1 cellular context compared by ENCODE assay signal in the genomic region with DNA sequence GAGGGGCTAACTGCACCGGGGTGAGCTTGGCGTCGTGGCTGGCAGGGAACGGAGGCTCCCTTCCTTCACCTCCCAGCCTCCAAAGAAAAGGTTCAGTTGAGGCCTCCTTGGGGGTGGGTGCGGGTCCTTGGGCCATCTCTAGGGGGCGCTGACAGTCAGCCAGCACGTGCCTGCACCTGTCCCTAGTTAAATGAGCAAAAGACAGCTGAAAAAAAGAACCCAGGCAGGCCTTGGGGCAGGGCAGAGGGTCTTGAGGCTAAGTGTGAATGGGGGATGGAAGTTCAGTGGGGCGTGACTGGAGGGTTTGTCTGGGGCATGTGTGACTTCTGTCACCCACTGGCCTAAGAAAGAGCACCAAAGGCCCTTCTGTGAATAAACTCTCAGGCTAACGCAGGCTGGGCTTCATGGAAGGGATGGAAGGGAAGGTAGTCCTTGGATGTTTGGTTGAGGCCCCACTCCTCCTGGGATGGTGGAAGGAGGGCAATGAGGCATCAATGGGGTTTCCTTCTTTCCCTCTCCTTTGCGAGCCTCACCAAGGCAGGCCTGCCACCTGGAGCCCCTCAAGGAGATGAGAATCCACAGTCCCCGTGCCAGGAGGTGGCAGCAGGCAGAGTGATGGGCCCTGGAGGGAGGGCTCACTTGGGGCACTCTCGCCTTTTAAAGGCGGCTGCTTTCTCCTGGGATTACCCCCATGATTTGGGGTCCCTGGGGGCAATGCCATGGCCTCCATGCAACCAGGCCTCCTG.
TF ChIP-seq lines count a peak whose summit lies in the region.

No MANE protein-coding gene starts in this region.

TF ChIP-seq in K562, 482 proteins besides CTCF, POLR2A, EP300 and RAD21 (continued from another document and continues in another):
- no peak for TF ChIP-seq SP2 (IDR thresholded peaks at IDR 0.05; ENCODE audit: extremely low read depth, low read depth, low read length, poor library complexity, severe bottlenecking)
- TF ChIP-seq, protein P1, sequence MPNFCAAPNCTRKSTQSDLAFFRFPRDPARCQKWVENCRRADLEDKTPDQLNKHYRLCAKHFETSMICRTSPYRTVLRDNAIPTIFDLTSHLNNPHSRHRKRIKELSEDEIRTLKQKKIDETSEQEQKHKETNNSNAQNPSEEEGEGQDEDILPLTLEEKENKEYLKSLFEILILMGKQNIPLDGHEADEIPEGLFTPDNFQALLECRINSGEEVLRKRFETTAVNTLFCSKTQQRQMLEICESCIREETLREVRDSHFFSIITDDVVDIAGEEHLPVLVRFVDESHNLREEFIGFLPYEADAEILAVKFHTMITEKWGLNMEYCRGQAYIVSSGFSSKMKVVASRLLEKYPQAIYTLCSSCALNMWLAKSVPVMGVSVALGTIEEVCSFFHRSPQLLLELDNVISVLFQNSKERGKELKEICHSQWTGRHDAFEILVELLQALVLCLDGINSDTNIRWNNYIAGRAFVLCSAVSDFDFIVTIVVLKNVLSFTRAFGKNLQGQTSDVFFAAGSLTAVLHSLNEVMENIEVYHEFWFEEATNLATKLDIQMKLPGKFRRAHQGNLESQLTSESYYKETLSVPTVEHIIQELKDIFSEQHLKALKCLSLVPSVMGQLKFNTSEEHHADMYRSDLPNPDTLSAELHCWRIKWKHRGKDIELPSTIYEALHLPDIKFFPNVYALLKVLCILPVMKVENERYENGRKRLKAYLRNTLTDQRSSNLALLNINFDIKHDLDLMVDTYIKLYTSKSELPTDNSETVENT (CRISPR knock-in tag; IDR thresholded peaks at IDR 0.05): no peak
- TF ChIP-seq, protein P2, sequence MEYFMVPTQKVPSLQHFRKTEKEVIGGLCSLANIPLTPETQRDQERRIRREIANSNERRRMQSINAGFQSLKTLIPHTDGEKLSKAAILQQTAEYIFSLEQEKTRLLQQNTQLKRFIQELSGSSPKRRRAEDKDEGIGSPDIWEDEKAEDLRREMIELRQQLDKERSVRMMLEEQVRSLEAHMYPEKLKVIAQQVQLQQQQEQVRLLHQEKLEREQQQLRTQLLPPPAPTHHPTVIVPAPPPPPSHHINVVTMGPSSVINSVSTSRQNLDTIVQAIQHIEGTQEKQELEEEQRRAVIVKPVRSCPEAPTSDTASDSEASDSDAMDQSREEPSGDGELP (CRISPR knock-in tag; IDR thresholded peaks at IDR 0.05; ENCODE audit: borderline replicate concordance): peak; percentile 65; the same call in 1 of the 2 replicates
- TF ChIP-seq ZNF133 (CRISPR knock-in tag; IDR thresholded peaks at IDR 0.05): no peak
- TF ChIP-seq, protein P3, sequence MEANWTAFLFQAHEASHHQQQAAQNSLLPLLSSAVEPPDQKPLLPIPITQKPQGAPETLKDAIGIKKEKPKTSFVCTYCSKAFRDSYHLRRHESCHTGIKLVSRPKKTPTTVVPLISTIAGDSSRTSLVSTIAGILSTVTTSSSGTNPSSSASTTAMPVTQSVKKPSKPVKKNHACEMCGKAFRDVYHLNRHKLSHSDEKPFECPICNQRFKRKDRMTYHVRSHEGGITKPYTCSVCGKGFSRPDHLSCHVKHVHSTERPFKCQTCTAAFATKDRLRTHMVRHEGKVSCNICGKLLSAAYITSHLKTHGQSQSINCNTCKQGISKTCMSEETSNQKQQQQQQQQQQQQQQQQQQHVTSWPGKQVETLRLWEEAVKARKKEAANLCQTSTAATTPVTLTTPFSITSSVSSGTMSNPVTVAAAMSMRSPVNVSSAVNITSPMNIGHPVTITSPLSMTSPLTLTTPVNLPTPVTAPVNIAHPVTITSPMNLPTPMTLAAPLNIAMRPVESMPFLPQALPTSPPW (CRISPR knock-in tag; IDR thresholded peaks at IDR 0.05): 0 out of 2 replicates have a peak, but pooled peaks have one; percentile 22
- TF ChIP-seq, protein P4, sequence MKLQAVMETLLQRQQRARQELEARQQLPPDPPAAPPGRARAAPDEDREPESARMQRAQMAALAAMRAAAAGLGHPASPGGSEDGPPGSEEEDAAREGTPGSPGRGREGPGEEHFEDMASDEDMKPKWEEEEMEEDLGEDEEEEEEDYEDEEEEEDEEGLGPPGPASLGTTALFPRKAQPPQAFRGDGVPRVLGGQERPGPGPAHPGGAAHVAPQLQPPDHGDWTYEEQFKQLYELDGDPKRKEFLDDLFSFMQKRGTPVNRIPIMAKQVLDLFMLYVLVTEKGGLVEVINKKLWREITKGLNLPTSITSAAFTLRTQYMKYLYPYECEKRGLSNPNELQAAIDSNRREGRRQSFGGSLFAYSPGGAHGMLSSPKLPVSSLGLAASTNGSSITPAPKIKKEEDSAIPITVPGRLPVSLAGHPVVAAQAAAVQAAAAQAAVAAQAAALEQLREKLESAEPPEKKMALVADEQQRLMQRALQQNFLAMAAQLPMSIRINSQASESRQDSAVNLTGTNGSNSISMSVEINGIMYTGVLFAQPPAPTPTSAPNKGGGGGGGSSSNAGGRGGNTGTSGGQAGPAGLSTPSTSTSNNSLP (IDR thresholded peaks at IDR 0.05; ENCODE audit: borderline replicate concordance, low read depth, low read length): no peak
- no peak for TF ChIP-seq TGIF2 (CRISPR knock-in tag; IDR thresholded peaks at IDR 0.05)
- TF ChIP-seq EGR1 (conservative IDR thresholded peaks at IDR 0.05): no peak; the same call in 1 of the 2 replicates
- no peak for TF ChIP-seq HMGN3 (IDR thresholded peaks at IDR 0.05; ENCODE audit: borderline replicate concordance, extremely low read depth, insufficient read length, low read depth, low read length)
- no peak for TF ChIP-seq ZNF217 (CRISPR knock-in tag; IDR thresholded peaks at IDR 0.05)
- TF ChIP-seq, protein P5, sequence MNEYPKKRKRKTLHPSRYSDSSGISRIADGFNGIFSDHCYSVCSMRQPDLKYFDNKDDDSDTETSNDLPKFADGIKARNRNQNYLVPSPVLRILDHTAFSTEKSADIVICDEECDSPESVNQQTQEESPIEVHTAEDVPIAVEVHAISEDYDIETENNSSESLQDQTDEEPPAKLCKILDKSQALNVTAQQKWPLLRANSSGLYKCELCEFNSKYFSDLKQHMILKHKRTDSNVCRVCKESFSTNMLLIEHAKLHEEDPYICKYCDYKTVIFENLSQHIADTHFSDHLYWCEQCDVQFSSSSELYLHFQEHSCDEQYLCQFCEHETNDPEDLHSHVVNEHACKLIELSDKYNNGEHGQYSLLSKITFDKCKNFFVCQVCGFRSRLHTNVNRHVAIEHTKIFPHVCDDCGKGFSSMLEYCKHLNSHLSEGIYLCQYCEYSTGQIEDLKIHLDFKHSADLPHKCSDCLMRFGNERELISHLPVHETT (CRISPR knock-in tag; conservative IDR thresholded peaks at IDR 0.05 in 1 of 2, IDR thresholded peaks at IDR 0.05 in 1 of 2): no peak
- peak; percentile 38; the same call in 1 of the 2 replicates for TF ChIP-seq CTBP1 (IDR thresholded peaks at IDR 0.05; ENCODE audit: borderline replicate concordance)
- no peak for TF ChIP-seq HDAC2 (IDR thresholded peaks at IDR 0.05)
- TF ChIP-seq, protein P6, sequence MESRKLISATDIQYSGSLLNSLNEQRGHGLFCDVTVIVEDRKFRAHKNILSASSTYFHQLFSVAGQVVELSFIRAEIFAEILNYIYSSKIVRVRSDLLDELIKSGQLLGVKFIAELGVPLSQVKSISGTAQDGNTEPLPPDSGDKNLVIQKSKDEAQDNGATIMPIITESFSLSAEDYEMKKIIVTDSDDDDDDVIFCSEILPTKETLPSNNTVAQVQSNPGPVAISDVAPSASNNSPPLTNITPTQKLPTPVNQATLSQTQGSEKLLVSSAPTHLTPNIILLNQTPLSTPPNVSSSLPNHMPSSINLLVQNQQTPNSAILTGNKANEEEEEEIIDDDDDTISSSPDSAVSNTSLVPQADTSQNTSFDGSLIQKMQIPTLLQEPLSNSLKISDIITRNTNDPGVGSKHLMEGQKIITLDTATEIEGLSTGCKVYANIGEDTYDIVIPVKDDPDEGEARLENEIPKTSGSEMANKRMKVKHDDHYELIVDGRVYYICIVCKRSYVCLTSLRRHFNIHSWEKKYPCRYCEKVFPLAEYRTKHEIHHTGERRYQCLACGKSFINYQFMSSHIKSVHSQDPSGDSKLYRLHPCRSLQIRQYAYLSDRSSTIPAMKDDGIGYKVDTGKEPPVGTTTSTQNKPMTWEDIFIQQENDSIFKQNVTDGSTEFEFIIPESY (CRISPR knock-in tag; IDR thresholded peaks at IDR 0.05): no peak
- TF ChIP-seq MCM3 (IDR thresholded peaks at IDR 0.05): no peak
- TF ChIP-seq YY1 (IDR thresholded peaks at IDR 0.05; ENCODE audit: borderline replicate concordance in 1 of 3, control insufficient read depth in 1 of 3, extremely low read depth in 1 of 3, insufficient read depth in 3 of 3, insufficient read length in 1 of 3, insufficient replicate concordance in 2 of 3, low read depth in 1 of 3, low read length in 2 of 3): no peak
- TF ChIP-seq SRSF3 (IDR thresholded peaks at IDR 0.05; ENCODE audit: insufficient read depth, low read length): no peak
- TF ChIP-seq SPI1 (IDR thresholded peaks at IDR 0.05; ENCODE audit: borderline replicate concordance, low read depth, low read length): no peak
- TF ChIP-seq CBFA2T2 (conservative IDR thresholded peaks at IDR 0.05): no peak
- no peak for TF ChIP-seq IRF2 (CRISPR knock-in tag; IDR thresholded peaks at IDR 0.05)
- no peak for TF ChIP-seq SRSF9 (IDR thresholded peaks at IDR 0.05; ENCODE audit: borderline replicate concordance, low read depth, low read length)
- no peak for TF ChIP-seq BACH1 (tag; IDR thresholded peaks at IDR 0.05)
- TF ChIP-seq MAZ (CRISPR knock-in tag; conservative IDR thresholded peaks at IDR 0.05 in 1 of 2, IDR thresholded peaks at IDR 0.05 in 1 of 2): peak in 1 of 2 experiments; percentile 57; a peak in 2 of 4 replicates
- no peak for TF ChIP-seq HDGF (IDR thresholded peaks at IDR 0.05)
- TF ChIP-seq KAT2B (IDR thresholded peaks at IDR 0.05; ENCODE audit: low read depth, low read length): no peak
- no peak for TF ChIP-seq RBFOX2 (IDR thresholded peaks at IDR 0.05; ENCODE audit: low read depth, low read length)
- TF ChIP-seq TAF9B (IDR thresholded peaks at IDR 0.05; ENCODE audit: partially characterized antibody): no peak
- TF ChIP-seq, protein P7, sequence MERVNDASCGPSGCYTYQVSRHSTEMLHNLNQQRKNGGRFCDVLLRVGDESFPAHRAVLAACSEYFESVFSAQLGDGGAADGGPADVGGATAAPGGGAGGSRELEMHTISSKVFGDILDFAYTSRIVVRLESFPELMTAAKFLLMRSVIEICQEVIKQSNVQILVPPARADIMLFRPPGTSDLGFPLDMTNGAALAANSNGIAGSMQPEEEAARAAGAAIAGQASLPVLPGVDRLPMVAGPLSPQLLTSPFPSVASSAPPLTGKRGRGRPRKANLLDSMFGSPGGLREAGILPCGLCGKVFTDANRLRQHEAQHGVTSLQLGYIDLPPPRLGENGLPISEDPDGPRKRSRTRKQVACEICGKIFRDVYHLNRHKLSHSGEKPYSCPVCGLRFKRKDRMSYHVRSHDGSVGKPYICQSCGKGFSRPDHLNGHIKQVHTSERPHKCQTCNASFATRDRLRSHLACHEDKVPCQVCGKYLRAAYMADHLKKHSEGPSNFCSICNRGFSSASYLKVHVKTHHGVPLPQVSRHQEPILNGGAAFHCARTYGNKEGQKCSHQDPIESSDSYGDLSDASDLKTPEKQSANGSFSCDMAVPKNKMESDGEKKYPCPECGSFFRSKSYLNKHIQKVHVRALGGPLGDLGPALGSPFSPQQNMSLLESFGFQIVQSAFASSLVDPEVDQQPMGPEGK (CRISPR knock-in tag; IDR thresholded peaks at IDR 0.05; ENCODE audit: borderline replicate concordance): no peak; the same call in 1 of the 2 replicates
- TF ChIP-seq JUN (IDR thresholded peaks at IDR 0.05; ENCODE audit: borderline replicate concordance, low read depth, low read length): no peak
- TF ChIP-seq JUN (CRISPR knock-in tag; IDR thresholded peaks at IDR 0.05; ENCODE audit: borderline replicate concordance): no peak
- TF ChIP-seq, protein P8, sequence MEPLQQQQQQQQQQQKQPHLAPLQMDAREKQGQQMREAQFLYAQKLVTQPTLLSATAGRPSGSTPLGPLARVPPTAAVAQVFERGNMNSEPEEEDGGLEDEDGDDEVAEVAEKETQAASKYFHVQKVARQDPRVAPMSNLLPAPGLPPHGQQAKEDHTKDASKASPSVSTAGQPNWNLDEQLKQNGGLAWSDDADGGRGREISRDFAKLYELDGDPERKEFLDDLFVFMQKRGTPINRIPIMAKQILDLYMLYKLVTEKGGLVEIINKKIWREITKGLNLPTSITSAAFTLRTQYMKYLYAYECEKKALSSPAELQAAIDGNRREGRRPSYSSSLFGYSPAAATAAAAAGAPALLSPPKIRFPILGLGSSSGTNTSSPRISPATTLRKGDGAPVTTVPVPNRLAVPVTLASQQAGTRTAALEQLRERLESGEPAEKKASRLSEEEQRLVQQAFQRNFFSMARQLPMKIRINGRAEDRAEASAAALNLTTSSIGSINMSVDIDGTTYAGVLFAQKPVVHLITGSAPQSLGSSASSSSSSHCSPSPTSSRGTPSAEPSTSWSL (CRISPR knock-in tag; IDR thresholded peaks at IDR 0.05; ENCODE audit: borderline replicate concordance): no peak
- TF ChIP-seq RBM14 (IDR thresholded peaks at IDR 0.05; ENCODE audit: borderline replicate concordance, insufficient read depth, low read depth, low read length): no peak
- TF ChIP-seq RFX1 (IDR thresholded peaks at IDR 0.05): no peak
- no peak for TF ChIP-seq SAFB2 (IDR thresholded peaks at IDR 0.05; ENCODE audit: borderline replicate concordance, low read depth, low read length, severe bottlenecking)
- no peak for TF ChIP-seq DIDO1 (tag; IDR thresholded peaks at IDR 0.05; ENCODE audit: low read depth)
- no peak for TF ChIP-seq HDAC6 (IDR thresholded peaks at IDR 0.05; ENCODE audit: low read depth, low read length)
- TF ChIP-seq, protein P9, sequence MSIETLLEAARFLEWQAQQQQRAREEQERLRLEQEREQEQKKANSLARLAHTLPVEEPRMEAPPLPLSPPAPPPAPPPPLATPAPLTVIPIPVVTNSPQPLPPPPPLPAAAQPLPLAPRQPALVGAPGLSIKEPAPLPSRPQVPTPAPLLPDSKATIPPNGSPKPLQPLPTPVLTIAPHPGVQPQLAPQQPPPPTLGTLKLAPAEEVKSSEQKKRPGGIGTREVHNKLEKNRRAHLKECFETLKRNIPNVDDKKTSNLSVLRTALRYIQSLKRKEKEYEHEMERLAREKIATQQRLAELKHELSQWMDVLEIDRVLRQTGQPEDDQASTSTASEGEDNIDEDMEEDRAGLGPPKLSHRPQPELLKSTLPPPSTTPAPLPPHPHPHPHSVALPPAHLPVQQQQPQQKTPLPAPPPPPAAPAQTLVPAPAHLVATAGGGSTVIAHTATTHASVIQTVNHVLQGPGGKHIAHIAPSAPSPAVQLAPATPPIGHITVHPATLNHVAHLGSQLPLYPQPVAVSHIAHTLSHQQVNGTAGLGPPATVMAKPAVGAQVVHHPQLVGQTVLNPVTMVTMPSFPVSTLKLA (conservative IDR thresholded peaks at IDR 0.05): peak; percentile 72 to 80
- TF ChIP-seq, protein P10, sequence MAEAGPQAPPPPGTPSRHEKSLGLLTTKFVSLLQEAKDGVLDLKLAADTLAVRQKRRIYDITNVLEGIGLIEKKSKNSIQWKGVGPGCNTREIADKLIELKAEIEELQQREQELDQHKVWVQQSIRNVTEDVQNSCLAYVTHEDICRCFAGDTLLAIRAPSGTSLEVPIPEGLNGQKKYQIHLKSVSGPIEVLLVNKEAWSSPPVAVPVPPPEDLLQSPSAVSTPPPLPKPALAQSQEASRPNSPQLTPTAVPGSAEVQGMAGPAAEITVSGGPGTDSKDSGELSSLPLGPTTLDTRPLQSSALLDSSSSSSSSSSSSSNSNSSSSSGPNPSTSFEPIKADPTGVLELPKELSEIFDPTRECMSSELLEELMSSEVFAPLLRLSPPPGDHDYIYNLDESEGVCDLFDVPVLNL (CRISPR knock-in tag; IDR thresholded peaks at IDR 0.05; ENCODE audit: low read depth): no peak
- TF ChIP-seq GTF2A2 (tag; IDR thresholded peaks at IDR 0.05): no peak
- TF ChIP-seq CXXC5 (CRISPR knock-in tag; IDR thresholded peaks at IDR 0.05): peak; percentile 47
- no peak for TF ChIP-seq NFE2L1 (tag; IDR thresholded peaks at IDR 0.05; ENCODE audit: borderline replicate concordance, low read depth)
- TF ChIP-seq CCAR2 (IDR thresholded peaks at IDR 0.05; ENCODE audit: low read depth, low read length): no peak
- TF ChIP-seq ZNF124 (CRISPR knock-in tag; IDR thresholded peaks at IDR 0.05): no peak
